Comparison of ENCODE assay signal across 8 cellular contexts in the genomic region with DNA sequence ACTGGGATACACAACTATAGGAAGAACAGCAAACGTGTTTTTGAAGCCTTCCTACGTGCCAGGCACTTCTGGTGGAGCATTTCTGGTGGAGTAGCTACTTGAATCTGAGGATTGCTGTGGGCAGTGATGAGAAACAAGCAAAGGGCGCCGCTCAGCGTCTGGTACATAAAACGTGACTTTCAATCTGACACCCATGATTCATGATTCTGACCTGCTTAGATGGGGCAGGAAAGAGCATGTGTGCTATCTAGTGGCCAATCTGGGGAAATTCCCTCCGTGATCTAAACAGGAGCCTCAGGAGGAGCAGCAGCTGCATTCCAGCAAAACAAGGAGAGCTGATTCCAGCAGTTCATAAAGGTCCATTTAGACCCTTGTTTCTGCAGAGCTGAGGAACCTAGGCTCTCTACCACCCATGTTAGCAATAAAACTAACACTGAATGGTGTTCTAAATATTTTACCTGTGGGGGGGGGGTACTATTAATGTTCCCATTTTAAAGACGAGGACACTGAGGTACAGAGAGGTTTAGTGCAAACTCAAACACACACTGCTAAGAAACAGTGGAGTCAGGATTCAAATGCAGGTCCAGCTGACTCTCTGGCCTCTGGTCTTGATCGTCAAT. TPM values are rescaled to one million over a fixed set of nuclear protein-coding genes. Genes with fewer than 3 reads are reported as not detected.
A peak's percentile ranks its signal among the peaks of the same experiment; 100 is the strongest.
DNase-seq lines count a peak whose midpoint lies in the region; ATAC-seq and TF ChIP-seq lines count a peak whose summit lies in the region.

No MANE protein-coding gene starts in this region.

- intact Hi-C loops in upper lobe of right lung (cut with DNase I), result no loop called here

- H3K4me3 ChIP-seq in astrocyte of the cerebellum (ENCODE audit: low read depth, low read length), result no peak overlapping the region
- H3K4me3 ChIP-seq in upper lobe of right lung, result no peak overlapping the region
- no peak overlapping the region for H3K4me3 ChIP-seq in effector memory CD4-positive, alpha-beta T cell (ENCODE audit: insufficient read depth, low read depth, low read length, poor library complexity, severe bottlenecking)

- TF ChIP-seq CTCF in astrocyte of the cerebellum (IDR thresholded peaks at IDR 0.05; ENCODE audit: low read depth, low read length, missing control alignments) (peak; percentile 26), upper lobe of right lung (IDR thresholded peaks at IDR 0.05) (peak; percentile 42)

- H3K4me1 ChIP-seq in upper lobe of right lung, result no peaks in the 10 kb centered on the region
- no peaks in the 10 kb centered on the region for H3K4me1 ChIP-seq in effector memory CD4-positive, alpha-beta T cell (ENCODE audit: control insufficient read depth, insufficient read depth, low read length, poor library complexity, severe bottlenecking)

- DNase-seq in D341Med (ENCODE audit: low spot score) (peak; percentile 72), HT-29 (ENCODE audit: low spot score) (peak; percentile 64), NCI-H82 (lab: John Stamatoyannopoulos, UW) (peak; percentile 94), astrocyte of the cerebellum (ENCODE audit: low read depth) (peak; percentile 9), islet precursor cell (peak; percentile 93), upper lobe of right lung (no peak)
- no peak for DNase-seq in effector memory CD4-positive, alpha-beta T cell

- no peaks in the 10 kb centered on the region for H3K9me3 ChIP-seq in upper lobe of right lung
- H3K9me3 ChIP-seq in effector memory CD4-positive, alpha-beta T cell (ENCODE audit: control insufficient read depth, low read length), result no peaks in the 10 kb centered on the region

- ATAC-seq in GM19351 (IDR thresholded peaks at IDR 0.05; ENCODE audit: unreplicated experiment) (peak; percentile 89), upper lobe of right lung (peak; percentile 77)

- in situ Hi-C loops in astrocyte of the cerebellum (cut with HindIII; ENCODE audit: low sequenced_read_pairs), result no loop called here

- no peaks in the 10 kb centered on the region for H3K36me3 ChIP-seq in upper lobe of right lung
- H3K36me3 ChIP-seq in effector memory CD4-positive, alpha-beta T cell (ENCODE audit: control insufficient read depth, insufficient read depth, low read length), result no peaks in the 10 kb centered on the region

- peaks cover 7% of the 10 kb centered on the region for H3K27me3 ChIP-seq in upper lobe of right lung
- peaks cover 4% of the 10 kb centered on the region for H3K27me3 ChIP-seq in effector memory CD4-positive, alpha-beta T cell (replicated peaks; ENCODE audit: control insufficient read depth, insufficient read depth, low read length, poor library complexity, severe bottlenecking)

- no peak overlapping the region for H3K27ac ChIP-seq in upper lobe of right lung
- H3K27ac ChIP-seq in effector memory CD4-positive, alpha-beta T cell (ENCODE audit: insufficient read depth, low read length, poor library complexity, severe bottlenecking), result no peak overlapping the region

RNA-seq across cellular contexts. Expression of a gene that starts 37.8 kb away (rescaled TPM):
- total RNA-seq in HT-29 (2014; rRNA removed; shearing (Covaris generic)), result 0.26 TPM in 1 of 2 replicates, not detected in the other
- total RNA-seq in upper lobe of right lung, result not detected

Comparison
In these comparisons a context has a peak if more than half of its experiments do, and no peak if none do; other contexts are left out.
1. DNase-seq: peak in D341Med (single experiment), HT-29 (single experiment), NCI-H82 (single experiment), astrocyte of the cerebellum (single experiment) and islet precursor cell (single experiment); none in upper lobe of right lung (single experiment) and effector memory CD4-positive, alpha-beta T cell (0 of 3).